ENCODE assay signal across 12 cellular contexts in the genomic region with DNA sequence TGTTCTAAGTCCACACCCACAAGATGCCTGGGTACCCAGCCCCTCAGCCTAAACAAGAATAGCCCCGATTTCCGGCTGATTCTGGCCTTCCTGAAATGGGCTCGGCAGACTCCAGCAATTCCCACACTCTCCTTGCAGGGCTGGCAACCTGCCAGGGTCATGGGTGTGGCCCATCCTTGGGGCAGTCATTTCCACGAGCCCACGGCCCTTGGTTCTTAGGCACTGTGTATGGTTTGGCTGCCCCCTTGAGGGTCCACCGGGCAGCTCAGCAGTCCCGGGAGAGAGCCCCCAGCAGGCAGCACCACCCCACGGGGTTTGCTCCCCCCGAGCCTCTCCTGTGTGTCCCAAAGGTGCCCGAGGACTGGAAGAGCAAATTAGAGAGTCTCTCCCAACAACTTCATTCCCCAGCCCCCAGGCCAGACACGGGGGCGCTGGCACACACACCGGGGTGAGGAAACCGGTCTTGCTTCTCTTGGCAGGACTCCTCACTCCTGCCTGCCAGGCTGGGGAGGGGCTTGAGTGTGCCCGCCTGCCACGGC.
DNase-seq lines count a peak whose midpoint lies in the region; ATAC-seq, FAIRE-seq and TF ChIP-seq lines count a peak whose summit lies in the region.
"Had no signal": no experiment of that assay in that cellular context is flagged by ENCODE, and none has a peak within 500 bp of the region (broad histone marks: within the 10 kb centered on the region; RNA-seq: fewer than 3 reads in every experiment).

No MANE protein-coding gene starts in this region.

- no peak for TF ChIP-seq RAD21 in K562 (CRISPR knock-in tag; conservative IDR thresholded peaks at IDR 0.05 in 1 of 2, IDR thresholded peaks at IDR 0.05 in 1 of 2)

- H3K4me3 ChIP-seq in K562 = no peak overlapping the region
- H3K4me3 ChIP-seq in aorta (ENCODE audit: low read length in 2 of 2) = no peak overlapping the region

- no peaks in the 10 kb centered on the region for H3K36me3 ChIP-seq in K562 (ENCODE audit: control insufficient read depth, insufficient read depth, low read length)
- H3K36me3 ChIP-seq in aorta (ENCODE audit: control insufficient read depth in 1 of 2, insufficient read depth in 2 of 2, low read length in 1 of 2) = no peaks in the 10 kb centered on the region
- H3K36me3 ChIP-seq: neutrophil had no signal

- BruUV-seq in K562 (replicated peaks; lab: Mats Ljungman, UMichigan) = no TSS peak

- peak; percentile 58; the same call in 2 of the 3 replicates for ATAC-seq in K562
- peak; percentile 20 for ATAC-seq in aorta (ENCODE audit: low FRiP score)
- ATAC-seq in natural killer cell = no peak

- DNase-seq in SIG-M5 treated with dmso at 0.1 percent for 504 hours (lab: John Stamatoyannopoulos, UW; ENCODE audit: unreplicated experiment) = peak; percentile 10
- DNase-seq in SIG-M5 (lab: John Stamatoyannopoulos, UW) = no peak
- peak; percentile 16 to 23 (median 18) for DNase-seq in K562 (ENCODE audit: extremely low read depth in 1 of 4, low spot score in 3 of 4)
- peak; percentile 70 for DNase-seq in kidney tubule cell (ENCODE audit: low spot score)
- peak; percentile 58 to 85 for DNase-seq in aorta
- no peak for DNase-seq in activated CD4-positive, alpha-beta T cell treated with anti-CD3 and anti-CD28 coated beads, Interleukin-2, amount 50 U/mL, for 4 hours
- DNase-seq in natural killer cell = no peak
- DNase-seq in activated CD4-positive, alpha-beta T cell treated with anti-CD3 and anti-CD28 coated beads, Interleukin-2, amount 50 U/mL, for 1 hour = no peak
- DNase-seq: RPMI8226 had no signal

- no peak overlapping the region for H3K27ac ChIP-seq in K562 (ENCODE audit: extremely low read depth, low read depth, low read length)
- no peak overlapping the region for H3K27ac ChIP-seq in aorta (ENCODE audit: low read depth in 1 of 2, low read length in 2 of 2)
- H3K27ac ChIP-seq: neutrophil had no signal

- H3K9me3 ChIP-seq in K562 (replicated peaks; ENCODE audit: control insufficient read depth, insufficient read depth, low read depth, low read length) (no peaks in the 10 kb centered on the region), aorta (ENCODE audit: control insufficient read depth, low read length) (no peaks in the 10 kb centered on the region)
- H3K9me3 ChIP-seq: neutrophil had no signal

- no peaks in the 10 kb centered on the region for H3K4me1 Mint-ChIP-seq in natural killer cell
- H3K4me1 Mint-ChIP-seq: B cell had no signal

- no peak overlapping the region for H2AFZ ChIP-seq in K562 (ENCODE audit: low read depth, low read length)

- FAIRE-seq in K562 (lab: Jason Lieb, UNC) = no peak
- FAIRE-seq: astrocyte had no signal

- no peaks in the 10 kb centered on the region for H3K36me3 Mint-ChIP-seq in natural killer cell

- TF ChIP-seq POLR2A in K562 (conservative IDR thresholded peaks at IDR 0.05) = no peak

- intact Hi-C loops in K562 (cut with micrococcal nuclease) = no loop called here
- intact Hi-C loops in aorta (cut with DNase I) = no loop called here
- intact Hi-C loops in natural killer cell (cut with micrococcal nuclease) = no loop called here

- no peaks in the 10 kb centered on the region for H3K9me3 Mint-ChIP-seq in natural killer cell

- H3K9ac ChIP-seq in K562 (ENCODE audit: insufficient read depth in 1 of 2, low read depth in 2 of 2, low read length in 2 of 2) = no peak overlapping the region

- H3K27ac Mint-ChIP-seq in natural killer cell = no peak overlapping the region
- H3K27ac Mint-ChIP-seq: B cell had no signal

- no peaks in the 10 kb centered on the region for H4K20me1 ChIP-seq in K562 (replicated peaks; ENCODE audit: control insufficient read depth, insufficient read depth, low read length)

- no peak overlapping the region for H3K4me3 Mint-ChIP-seq in natural killer cell
- H3K4me3 Mint-ChIP-seq: B cell had no signal

- H3K27me3 Mint-ChIP-seq in natural killer cell (ENCODE audit: low read depth in 2 of 2) = peaks cover 0 to 3% of the 10 kb centered on the region in 2 donors

- POLR2A ChIA-PET in K562 (lab: Yijun Ruan, JAX) = no interaction called here

- no peak overlapping the region for H3K4me2 ChIP-seq in K562 (ENCODE audit: insufficient read depth, low read length)

- H3K9me1 ChIP-seq in K562 (ENCODE audit: control insufficient read depth, insufficient read depth, low read length) = no peaks in the 10 kb centered on the region

- no peaks in the 10 kb centered on the region; a peak in 1 of 5 replicates for H3K27me3 ChIP-seq in K562 (ENCODE audit: control insufficient read depth in 2 of 2, insufficient read depth in 2 of 2, low read length in 2 of 2)
- H3K27me3 ChIP-seq in aorta (ENCODE audit: control insufficient read depth in 1 of 2, insufficient read depth in 2 of 2, low read length in 1 of 2) = no peaks in the 10 kb centered on the region

- H3K4me1 ChIP-seq in K562 (replicated peaks in 1 of 2; ENCODE audit: control insufficient read depth in 2 of 2, insufficient read depth in 2 of 2, low read length in 2 of 2) (peaks cover 0 to 5% of the 10 kb centered on the region in 2 experiments; a peak in 1 of 5 replicates), aorta (ENCODE audit: control insufficient read depth in 1 of 2, insufficient read depth in 2 of 2, low read length in 2 of 2) (no peaks in the 10 kb centered on the region)

- CTCF ChIA-PET in K562 (lab: Yijun Ruan, JAX; ENCODE audit: low intra/inter-chr PET ratio) = interaction anchor here (0.7 kb wide), 1 partner anchor 366 kb away, joined by 3 read pairs; no protein-coding TSS in a partner anchor

- WGBS in K562 (ENCODE audit: insufficient coverage, low coverage, missing lambda C conversion rate) = 0% methylated on average over 6 of the region's 16 CpGs
- WGBS in aorta, 2 donors = 3 to 7% methylated on average over 16 of the region's 16 CpGs

- no peak for TF ChIP-seq EP300 in K562 (IDR thresholded peaks at IDR 0.05; ENCODE audit: low read length)

- H3K79me2 ChIP-seq in K562 (ENCODE audit: control insufficient read depth, insufficient read depth, low read length) = no peaks in the 10 kb centered on the region

- TF ChIP-seq CTCF in K562 (IDR thresholded peaks at IDR 0.05 in 2 of 3, conservative IDR thresholded peaks at IDR 0.05 in 1 of 3; ENCODE audit: insufficient read depth in 2 of 3, low read depth in 1 of 3, low read length in 3 of 3) (peak in 2 of 3 experiments; percentile 14 to 32; a peak in 3 of 6 replicates), natural killer cell (IDR thresholded peaks at IDR 0.05) (no peak)

- in situ Hi-C loops in K562 (cut with MboI) = no loop called here

TF ChIP-seq in K562, 482 proteins besides CTCF, POLR2A, EP300 and RAD21:
- TF ChIP-seq NBN (IDR thresholded peaks at IDR 0.05; ENCODE audit: low read depth) (no peak), NFIX (CRISPR knock-in tag; IDR thresholded peaks at IDR 0.05; ENCODE audit: low read depth) (peak; percentile 28; the same call in 1 of the 2 replicates), NFIC (IDR thresholded peaks at IDR 0.05) (peak; percentile 88), CCNT2 (IDR thresholded peaks at IDR 0.05; ENCODE audit: borderline replicate concordance, extremely low read depth, insufficient read length, low read depth, low read length) (no peak), NEUROD1 (IDR thresholded peaks at IDR 0.05; ENCODE audit: borderline replicate concordance, low read depth, low read length, partially characterized antibody) (no peak), POLR2AphosphoS2 (IDR thresholded peaks at IDR 0.05; ENCODE audit: low read length) (no peak), RBM34 (IDR thresholded peaks at IDR 0.05; ENCODE audit: borderline replicate concordance, insufficient read depth, low read length) (no peak)

Comparison
In these comparisons a context has a peak if more than half of its experiments do, and no peak if none do; other contexts are left out.
1. DNase-seq: peak in SIG-M5 treated with dmso at 0.1 percent for 504 hours (single experiment), K562 (4 of 4), kidney tubule cell (single experiment) and aorta (2 of 2); none in SIG-M5 (single experiment), activated CD4-positive, alpha-beta T cell treated with anti-CD3 and anti-CD28 coated beads, Interleukin-2, amount 50 U/mL, for 4 hours (0 of 2), natural killer cell (single experiment) and activated CD4-positive, alpha-beta T cell treated with anti-CD3 and anti-CD28 coated beads, Interleukin-2, amount 50 U/mL, for 1 hour (single experiment).
2. ATAC-seq: peak in K562 (single experiment) and aorta (single experiment); none in natural killer cell (0 of 3).